17 cellular contexts compared by ENCODE assay signal in genomic region chr16:12874135-12874534, GRCh38. TPM values are rescaled to one million over a fixed set of nuclear protein-coding genes. Genes with fewer than 3 reads are reported as not detected.
DNase-seq lines count a peak whose midpoint lies in the region; ATAC-seq and TF ChIP-seq lines count a peak whose summit lies in the region.
"Had no signal": no experiment of that assay in that cellular context is flagged by ENCODE, and none has a peak within 500 bp of the region (broad histone marks: within the 10 kb centered on the region; RNA-seq: fewer than 3 reads in every experiment).

No MANE protein-coding gene starts in this region.

- H2BK15ac ChIP-seq in neuronal stem cell (ENCODE audit: low read length) = no peak overlapping the region

- H3K27me3 ChIP-seq in smooth muscle cell (ENCODE audit: low read depth) = peaks cover 3% of the 10 kb centered on the region
- no peaks in the 10 kb centered on the region for H3K27me3 ChIP-seq in neuronal stem cell (ENCODE audit: control insufficient read depth in 3 of 3, insufficient read depth in 3 of 3, low read depth in 1 of 3, low read length in 3 of 3)
- H3K27me3 ChIP-seq: ascending aorta had no signal

- no peak overlapping the region for H2AFZ ChIP-seq in smooth muscle cell (ENCODE audit: low read depth)
- H2AFZ ChIP-seq in neuronal stem cell (ENCODE audit: low read length) = no peak overlapping the region

- no peak overlapping the region for H3K4ac ChIP-seq in neuronal stem cell (ENCODE audit: low read length)

- H3K79me1 ChIP-seq in neuronal stem cell (ENCODE audit: low read depth, low read length) = no peaks in the 10 kb centered on the region

- H2BK120ac ChIP-seq in neuronal stem cell (ENCODE audit: low read depth, low read length) = no peak overlapping the region

- no peak overlapping the region for H3K18ac ChIP-seq in neuronal stem cell (ENCODE audit: low read length)

- H3K23ac ChIP-seq in neuronal stem cell (ENCODE audit: low read depth, low read length, poor library complexity) = no peak overlapping the region

- H3K9me3 ChIP-seq in smooth muscle cell (replicated peaks; ENCODE audit: low read depth) (no peaks in the 10 kb centered on the region), neuronal stem cell (replicated peaks in 1 of 2; ENCODE audit: control insufficient read depth in 2 of 2, insufficient read depth in 1 of 2, low read depth in 1 of 2, low read length in 2 of 2) (no peaks in the 10 kb centered on the region)
- H3K9me3 ChIP-seq: ascending aorta, Caco-2 had no signal

- DNase-seq in DMS79 treated with DMSO at 0.1 percent for 48 hours (lab: John Stamatoyannopoulos, UW) (peak; percentile 16), DMS79 (lab: John Stamatoyannopoulos, UW) (no peak), RKO (ENCODE audit: low spot score) (peak; percentile 73), fibroblast of peridontal ligament (ENCODE audit: extremely low read depth) (peak; percentile 86), smooth muscle cell (lab: John Stamatoyannopoulos, UW; ENCODE audit: unreplicated experiment) (no peak), neuronal stem cell (ENCODE audit: low spot score) (no peak)
- no peak for DNase-seq in activated CD4-positive, alpha-beta T cell treated with anti-CD3 and anti-CD28 coated beads for 48 hours
- DNase-seq: activated effector memory CD4-positive, alpha-beta T cell treated with Interleukin-2 at 50 U/mL for 16 hours; Caco-2; effector CD8-positive, alpha-beta T cell; heart right ventricle; NCI-H2171 treated with DMSO at 0.1 percent for 48 hours had no signal

- ATAC-seq in esophagus mucosa = no peak
- ATAC-seq: heart right ventricle had no signal

- H3K4me1 ChIP-seq in smooth muscle cell (ENCODE audit: low read depth) (no peaks in the 10 kb centered on the region), neuronal stem cell (ENCODE audit: control insufficient read depth in 2 of 2, insufficient read depth in 1 of 2, low read depth in 1 of 2, low read length in 2 of 2) (no peaks in the 10 kb centered on the region)
- H3K4me1 ChIP-seq: ascending aorta, Caco-2, heart right ventricle had no signal

- H3F3A ChIP-seq in smooth muscle cell (ENCODE audit: low read depth) = no peaks in the 10 kb centered on the region

- no peak overlapping the region for H2AK5ac ChIP-seq in neuronal stem cell (ENCODE audit: low read depth, low read length)

- peak overlapping the region; percentile 62 for H3K4me2 ChIP-seq in smooth muscle cell
- no peak overlapping the region for H3K4me2 ChIP-seq in neuronal stem cell (ENCODE audit: insufficient read depth, low read length, poor library complexity, severe bottlenecking)

- H3K27ac ChIP-seq in smooth muscle cell (ENCODE audit: low read depth) (peak overlapping the region; percentile 52), neuronal stem cell (replicated peaks; ENCODE audit: low read length) (no peak overlapping the region)
- H3K27ac ChIP-seq: 22Rv1, ascending aorta, heart right ventricle, HL-60, skin epidermis had no signal

- WGBS in smooth muscle cell (ENCODE audit: low lambda C conversion rate) = 8% methylated on average over 2 of the region's 2 CpGs
- no CpG with 5 or more reads among the region's 2 CpGs for WGBS in neuronal stem cell (ENCODE audit: extremely low coverage in 2 of 2, insufficient read length in 2 of 2, insufficient replicate concordance in 1 of 2), 2 donors

- H4K91ac ChIP-seq in neuronal stem cell (ENCODE audit: low read depth, low read length, poor library complexity) = no peak overlapping the region

- H4K20me1 ChIP-seq in smooth muscle cell (ENCODE audit: low read depth) = no peaks in the 10 kb centered on the region

- H3K36me3 ChIP-seq in smooth muscle cell (ENCODE audit: low read depth) (no peaks in the 10 kb centered on the region), neuronal stem cell (replicated peaks in 1 of 2; ENCODE audit: control insufficient read depth in 2 of 2, insufficient read depth in 2 of 2, low read length in 2 of 2) (no peaks in the 10 kb centered on the region)
- H3K36me3 ChIP-seq: ascending aorta, heart right ventricle had no signal

- no peak overlapping the region for H3K4me3 ChIP-seq in smooth muscle cell
- no peak overlapping the region for H3K4me3 ChIP-seq in neuronal stem cell (ENCODE audit: low read length in 2 of 2)
- H3K4me3 ChIP-seq: ascending aorta, heart right ventricle, skin epidermis had no signal

- H2BK12ac ChIP-seq in neuronal stem cell (ENCODE audit: low read length) = no peak overlapping the region

- H3K9ac ChIP-seq in smooth muscle cell (ENCODE audit: low read depth) (no peak overlapping the region), neuronal stem cell (ENCODE audit: low read depth, low read length, poor library complexity) (no peak overlapping the region)

- H2BK5ac ChIP-seq in neuronal stem cell (ENCODE audit: low read length) = no peak overlapping the region

- no peak overlapping the region for H3K14ac ChIP-seq in neuronal stem cell (ENCODE audit: low read length)

- no peak overlapping the region for H4K8ac ChIP-seq in neuronal stem cell (ENCODE audit: low read depth, low read length)

- H3K79me2 ChIP-seq in smooth muscle cell (ENCODE audit: low read depth) = no peaks in the 10 kb centered on the region

- no peak for TF ChIP-seq CTCF in smooth muscle cell (IDR thresholded peaks at IDR 0.05; ENCODE audit: borderline replicate concordance, insufficient read depth, poor library complexity, severe bottlenecking)

RNA-seq across cellular contexts. Expression of gene SHISA9, which starts 27.3 kb away (rescaled TPM):
- 0.04 and 0.09 TPM in 2 replicates for total RNA-seq in smooth muscle cell
- polyA plus RNA-seq in smooth muscle cell = not detected in 2 replicates
- total RNA-seq in esophagus mucosa = 0.20 TPM
- 5.9 TPM for polyA plus RNA-seq in neuronal stem cell (2013, experiment 1 of 2)
- 5.8 TPM for polyA plus RNA-seq in neuronal stem cell (2013, experiment 2 of 2)

Comparison
In these comparisons a context has a peak if more than half of its experiments do, and no peak if none do; other contexts are left out.
1. DNase-seq: peak in DMS79 treated with DMSO at 0.1 percent for 48 hours (single experiment), RKO (single experiment) and fibroblast of peridontal ligament (single experiment); none in DMS79 (single experiment), smooth muscle cell (single experiment), activated CD4-positive, alpha-beta T cell treated with anti-CD3 and anti-CD28 coated beads for 48 hours (single experiment) and neuronal stem cell (single experiment).